Comparison of ENCODE assay signal across 8 cellular contexts in the genomic region with DNA sequence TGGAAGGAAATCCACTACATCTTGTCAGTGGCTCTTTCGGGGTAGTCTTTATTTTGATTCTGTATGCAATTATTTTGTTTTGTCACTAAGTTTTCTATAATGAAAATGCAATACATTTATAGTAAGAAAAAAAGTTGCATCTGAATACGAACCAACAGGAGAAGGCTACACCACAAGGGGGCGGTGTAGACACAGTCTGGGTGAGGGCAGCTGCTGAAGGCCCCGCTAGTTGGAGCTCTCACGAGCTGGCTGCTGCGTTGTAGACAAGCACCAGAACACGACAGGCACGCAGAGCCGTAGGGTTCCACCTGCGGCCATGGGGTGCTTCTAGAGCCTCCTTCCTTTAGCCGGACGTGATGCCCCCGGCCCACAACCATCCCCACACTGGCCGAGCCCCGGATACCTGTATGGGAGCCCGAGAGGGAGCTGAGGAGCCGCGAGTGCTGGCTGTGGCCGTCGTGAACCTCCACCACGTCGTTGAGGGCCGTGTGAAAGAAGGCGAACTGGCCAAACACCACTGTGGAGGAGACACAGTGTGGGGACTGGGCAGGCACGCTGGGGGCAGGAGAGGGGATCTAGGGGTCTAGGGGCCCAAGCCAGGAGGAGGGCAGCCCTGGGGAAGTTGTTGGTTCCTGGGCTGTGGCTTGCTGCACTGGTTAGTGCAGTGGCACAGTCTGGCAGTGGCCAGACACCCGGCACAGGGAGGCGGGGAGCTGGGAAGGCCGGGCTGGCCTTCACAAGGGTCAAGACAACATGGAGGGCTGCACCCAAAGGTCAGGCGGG.
DNase-seq lines count a peak whose midpoint lies in the region; ATAC-seq and TF ChIP-seq lines count a peak whose summit lies in the region.

No MANE protein-coding gene starts in this region.

- no peaks in the 10 kb centered on the region for H3K4me1 Mint-ChIP-seq in activated CD4-positive, alpha-beta T cell treated with anti-CD3 and anti-CD28 coated beads, Interleukin-2, amount 10 ng/mL, durations not matched to agents 24 days and 14 days

- no peaks in the 10 kb centered on the region for H3K36me3 ChIP-seq in liver (ENCODE audit: control insufficient read depth in 4 of 4, insufficient read depth in 3 of 4, low read depth in 1 of 4, low read length in 3 of 4)

- H3K36me3 Mint-ChIP-seq in activated CD4-positive, alpha-beta T cell treated with anti-CD3 and anti-CD28 coated beads, Interleukin-2, amount 10 ng/mL, durations not matched to agents 24 days and 14 days (ENCODE audit: low read depth) = no peaks in the 10 kb centered on the region

- H3K4me3 Mint-ChIP-seq in activated CD4-positive, alpha-beta T cell treated with anti-CD3 and anti-CD28 coated beads, Interleukin-2, amount 10 ng/mL, durations not matched to agents 24 days and 14 days = no peak overlapping the region

- H3K27ac Mint-ChIP-seq in activated CD4-positive, alpha-beta T cell treated with anti-CD3 and anti-CD28 coated beads, Interleukin-2, amount 10 ng/mL, durations not matched to agents 24 days and 14 days = no peak overlapping the region

- H3K9me3 Mint-ChIP-seq in activated CD4-positive, alpha-beta T cell treated with anti-CD3 and anti-CD28 coated beads, Interleukin-2, amount 10 ng/mL, durations not matched to agents 24 days and 14 days = no peaks in the 10 kb centered on the region

- H3K4me3 ChIP-seq in coronary artery (peak overlapping the region; percentile 45), liver (ENCODE audit: low read depth in 1 of 3, low read length in 3 of 3) (no peak overlapping the region)

- peak; percentile 82 to 87 for TF ChIP-seq RAD21 in liver (IDR thresholded peaks at IDR 0.05)

- H3K27ac ChIP-seq in coronary artery (no peak overlapping the region), liver (ENCODE audit: low read depth in 1 of 2, low read length in 2 of 2) (no peak overlapping the region)

- DNase-seq in EH (ENCODE audit: low read depth) (peak; percentile 86), NCI-H526 treated with DMSO at 0.1 percent for 48 hours (lab: John Stamatoyannopoulos, UW) (peak; percentile 68), coronary artery (ENCODE audit: low spot score) (peak; percentile 83)
- peak; percentile 95 for DNase-seq in activated CD4-positive, alpha-beta T cell treated with anti-CD3 and anti-CD28 coated beads, Interleukin-2, amount 10 ng/mL, durations not matched to agents 24 days and 14 days
- peak; percentile 51 to 79 (median 51) for DNase-seq in stimulated activated CD4-positive, alpha-beta T cell treated with anti-CD3 and anti-CD28 coated beads, TNF-alpha, amount 100 ng/mL, for 1 hour (ENCODE audit: low read depth in 3 of 3, low spot score in 1 of 3)

- H3K27me3 Mint-ChIP-seq in activated CD4-positive, alpha-beta T cell treated with anti-CD3 and anti-CD28 coated beads, Interleukin-2, amount 10 ng/mL, durations not matched to agents 24 days and 14 days = peaks cover 23% of the 10 kb centered on the region

- no peaks in the 10 kb centered on the region for H3K9me3 ChIP-seq in liver (ENCODE audit: control insufficient read depth in 4 of 4, low read length in 3 of 4)

- H3K27me3 ChIP-seq in liver (ENCODE audit: control insufficient read depth in 4 of 4, insufficient read depth in 4 of 4, low read length in 3 of 4) = peaks cover 0 to 4% (median 0%) of the 10 kb centered on the region in 4 donors

- intact Hi-C loops in activated CD4-positive, alpha-beta T cell treated with anti-CD3 and anti-CD28 coated beads, Interleukin-2, amount 10 ng/mL, durations not matched to agents 24 days and 14 days (cut with micrococcal nuclease) = loop anchor here (5.0 kb wide), 1 partner anchor 1109 kb away; no protein-coding TSS in a partner anchor

- 37% methylated on average over 29 of the region's 29 CpGs for WGBS in liver

- TF ChIP-seq CTCF in coronary artery (IDR thresholded peaks at IDR 0.05) = peak; percentile 99
- peak; percentile 90 for TF ChIP-seq CTCF in liver (IDR thresholded peaks at IDR 0.05; ENCODE audit: low read depth, low read length, missing input control)

- H3K4me1 ChIP-seq in liver (ENCODE audit: control insufficient read depth in 4 of 4, insufficient read depth in 4 of 4, low read length in 3 of 4) = peaks cover 0 to 3% (median 0%) of the 10 kb centered on the region in 4 donors

- ATAC-seq in HG03342 (IDR thresholded peaks at IDR 0.05; ENCODE audit: unreplicated experiment) (peak; percentile 52), GM19324 (IDR thresholded peaks at IDR 0.05; ENCODE audit: low FRiP score, unreplicated experiment) (no peak)

- no peak overlapping the region for H3K9ac ChIP-seq in liver (ENCODE audit: low read depth in 1 of 2, low read length in 2 of 2)

TF ChIP-seq in liver, 16 proteins besides CTCF, POLR2A, EP300 and RAD21:
- no peak for TF ChIP-seq EGR1 (IDR thresholded peaks at IDR 0.05; ENCODE audit: low read depth in 2 of 2)
- TF ChIP-seq YY1 (IDR thresholded peaks at IDR 0.05) = no peak
- no peak for TF ChIP-seq FOXA2 (IDR thresholded peaks at IDR 0.05)
- TF ChIP-seq, protein P1, sequence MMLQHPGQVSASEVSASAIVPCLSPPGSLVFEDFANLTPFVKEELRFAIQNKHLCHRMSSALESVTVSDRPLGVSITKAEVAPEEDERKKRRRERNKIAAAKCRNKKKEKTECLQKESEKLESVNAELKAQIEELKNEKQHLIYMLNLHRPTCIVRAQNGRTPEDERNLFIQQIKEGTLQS (IDR thresholded peaks at IDR 0.05) = no peak
- no peak for TF ChIP-seq SP1 (IDR thresholded peaks at IDR 0.05)
- no peak for TF ChIP-seq HNF4G (IDR thresholded peaks at IDR 0.05)
- TF ChIP-seq, protein P2, sequence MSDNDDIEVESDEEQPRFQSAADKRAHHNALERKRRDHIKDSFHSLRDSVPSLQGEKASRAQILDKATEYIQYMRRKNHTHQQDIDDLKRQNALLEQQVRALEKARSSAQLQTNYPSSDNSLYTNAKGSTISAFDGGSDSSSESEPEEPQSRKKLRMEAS (IDR thresholded peaks at IDR 0.05) = no peak
- TF ChIP-seq HNF4A (conservative IDR thresholded peaks at IDR 0.05) = no peak
- no peak for TF ChIP-seq FOXA1 (IDR thresholded peaks at IDR 0.05)
- no peak for TF ChIP-seq JUND (IDR thresholded peaks at IDR 0.05)
- no peak for TF ChIP-seq RXRA (IDR thresholded peaks at IDR 0.05)
- no peak for TF ChIP-seq TAF1 (conservative IDR thresholded peaks at IDR 0.05)
- TF ChIP-seq NR2F2 (IDR thresholded peaks at IDR 0.05) = no peak
- TF ChIP-seq, protein P3, sequence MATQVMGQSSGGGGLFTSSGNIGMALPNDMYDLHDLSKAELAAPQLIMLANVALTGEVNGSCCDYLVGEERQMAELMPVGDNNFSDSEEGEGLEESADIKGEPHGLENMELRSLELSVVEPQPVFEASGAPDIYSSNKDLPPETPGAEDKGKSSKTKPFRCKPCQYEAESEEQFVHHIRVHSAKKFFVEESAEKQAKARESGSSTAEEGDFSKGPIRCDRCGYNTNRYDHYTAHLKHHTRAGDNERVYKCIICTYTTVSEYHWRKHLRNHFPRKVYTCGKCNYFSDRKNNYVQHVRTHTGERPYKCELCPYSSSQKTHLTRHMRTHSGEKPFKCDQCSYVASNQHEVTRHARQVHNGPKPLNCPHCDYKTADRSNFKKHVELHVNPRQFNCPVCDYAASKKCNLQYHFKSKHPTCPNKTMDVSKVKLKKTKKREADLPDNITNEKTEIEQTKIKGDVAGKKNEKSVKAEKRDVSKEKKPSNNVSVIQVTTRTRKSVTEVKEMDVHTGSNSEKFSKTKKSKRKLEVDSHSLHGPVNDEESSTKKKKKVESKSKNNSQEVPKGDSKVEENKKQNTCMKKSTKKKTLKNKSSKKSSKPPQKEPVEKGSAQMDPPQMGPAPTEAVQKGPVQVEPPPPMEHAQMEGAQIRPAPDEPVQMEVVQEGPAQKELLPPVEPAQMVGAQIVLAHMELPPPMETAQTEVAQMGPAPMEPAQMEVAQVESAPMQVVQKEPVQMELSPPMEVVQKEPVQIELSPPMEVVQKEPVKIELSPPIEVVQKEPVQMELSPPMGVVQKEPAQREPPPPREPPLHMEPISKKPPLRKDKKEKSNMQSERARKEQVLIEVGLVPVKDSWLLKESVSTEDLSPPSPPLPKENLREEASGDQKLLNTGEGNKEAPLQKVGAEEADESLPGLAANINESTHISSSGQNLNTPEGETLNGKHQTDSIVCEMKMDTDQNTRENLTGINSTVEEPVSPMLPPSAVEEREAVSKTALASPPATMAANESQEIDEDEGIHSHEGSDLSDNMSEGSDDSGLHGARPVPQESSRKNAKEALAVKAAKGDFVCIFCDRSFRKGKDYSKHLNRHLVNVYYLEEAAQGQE (IDR thresholded peaks at IDR 0.05) = no peak
